In the genomic region with DNA sequence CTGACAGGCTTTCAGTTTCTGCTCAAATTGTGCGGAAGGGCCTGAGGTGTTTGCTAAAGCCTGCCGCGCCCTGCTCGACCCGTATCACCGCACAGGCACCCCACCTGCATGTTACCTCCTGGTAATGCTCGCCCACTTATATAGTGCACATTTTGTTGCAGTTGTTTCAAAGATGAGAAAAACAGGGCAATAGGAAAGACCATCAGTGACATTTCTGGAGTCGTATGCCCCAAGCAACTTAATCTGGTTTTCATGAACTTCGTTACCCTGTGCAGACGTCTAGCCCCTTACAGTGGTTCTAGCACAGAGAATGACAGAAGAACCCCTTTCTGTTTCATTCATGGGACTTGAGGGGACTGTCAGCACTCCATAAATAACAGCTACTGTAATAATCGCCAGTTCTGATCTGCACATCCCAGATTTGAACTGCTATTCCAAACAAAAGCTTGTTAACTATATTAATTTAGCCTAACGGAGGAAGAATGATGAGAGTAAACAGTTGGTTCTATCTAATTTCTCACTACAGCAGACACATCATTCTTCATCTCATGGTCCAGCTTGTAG, we compare ENCODE assay signal across 1 cellular context.
TF ChIP-seq lines count a peak whose summit lies in the region.

No MANE protein-coding gene starts in this region.

TF ChIP-seq in endothelial cell of umbilical vein, 7 proteins besides CTCF, POLR2A, EP300 and RAD21 (continued from another document):
- TF ChIP-seq EZH2 (IDR thresholded peaks at IDR 0.05; ENCODE audit: borderline replicate concordance, low read depth, low read length, severe bottlenecking) (no peak), MYC (IDR thresholded peaks at IDR 0.05; ENCODE audit: low read depth, low read length) (no peak), GATA2 (IDR thresholded peaks at IDR 0.05; ENCODE audit: insufficient read depth, insufficient read length, low read depth, low read length) (no peak), POLR2AphosphoS5 (IDR thresholded peaks at IDR 0.05; ENCODE audit: insufficient read depth, low read depth, low read length) (no peak)
